ENCODE assay signal across 34 cellular contexts in the genomic region with DNA sequence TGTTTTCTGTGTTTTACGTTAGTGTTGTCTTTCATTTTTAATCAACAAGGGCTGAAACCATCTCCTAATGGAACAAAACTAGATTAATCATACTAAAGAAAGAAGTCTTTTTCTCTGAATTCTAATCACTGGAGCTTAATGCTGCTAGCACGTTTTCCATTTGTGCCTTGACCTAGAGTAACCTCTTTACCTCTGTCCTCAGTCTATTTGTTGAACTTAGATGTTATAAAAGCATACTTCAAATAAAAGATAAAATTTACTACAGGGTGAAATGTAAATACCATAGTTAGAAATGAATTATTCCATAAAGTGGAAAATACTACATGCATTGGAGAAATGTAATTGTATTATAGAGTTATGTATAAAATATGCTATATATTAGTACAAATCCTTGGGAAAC.
"Had no signal": no experiment of that assay in that cellular context is flagged by ENCODE, and none has a peak within 500 bp of the region (broad histone marks: within the 10 kb centered on the region; RNA-seq: fewer than 3 reads in every experiment).

No MANE protein-coding gene starts in this region.

- H3K4me1 ChIP-seq: adrenal gland, ascending aorta, body of pancreas, breast epithelium had no signal

- ATAC-seq: activated naive CD4-positive, alpha-beta T cell treated with anti-CD3 and anti-CD28 coated beads, Interleukin-2, amount 50 U/mL, for 72 hours; activated naive CD8-positive, alpha-beta T cell treated with anti-CD3 and anti-CD28 coated beads, Interleukin-2, amount 50 U/mL, for 24 hours; activated T-cell treated with anti-CD3 and anti-CD28 coated beads, Interleukin-2, amount 50 U/mL, for 4 hours; activated T-cell treated with anti-CD3 and anti-CD28 coated beads, Interleukin-2, amount 50 U/mL, for 72 hours; activated T-helper 17 cell treated with anti-CD3 and anti-CD28 coated beads, Interleukin-2, amount 50 U/mL, for 72 hours; body of pancreas had no signal

- DNase-seq: activated effector memory CD4-positive, alpha-beta T cell treated with anti-CD3 and anti-CD28 coated beads, Interleukin-2, amount 50 U/mL, for 16 hours; activated effector memory CD4-positive, alpha-beta T cell treated with Interleukin-2 at 50 U/mL for 16 hours; activated gamma-delta T cell; activated gamma-delta T cell treated with Interleukin-2 at 50 U/mL for 16 hours; activated naive CD4-positive, alpha-beta T cell; activated naive CD4-positive, alpha-beta T cell treated with anti-CD3 and anti-CD28 coated beads for 36 hours; activated naive CD4-positive, alpha-beta T cell treated with anti-CD3 and anti-CD28 coated beads, Interleukin-2, amount 10 ng/mL, durations not matched to agents 7 days and 5 days; activated naive CD4-positive, alpha-beta T cell treated with anti-CD3 and anti-CD28 coated beads, Interleukin-2, amount 50 U/mL, for 16 hours; activated naive CD4-positive, alpha-beta T cell treated with Interleukin-2 at 50 U/mL for 16 hours; activated naive CD8-positive, alpha-beta T cell treated with anti-CD3 and anti-CD28 coated beads for 36 hours; activated naive CD8-positive, alpha-beta T cell treated with anti-CD3 and anti-CD28 coated beads, Interleukin-2, amount 10 ng/mL, durations not matched to agents 7 days and 5 days; activated naive CD8-positive, alpha-beta T cell treated with anti-CD3 and anti-CD28 coated beads, Interleukin-2, amount 50 U/mL, for 24 hours; activated T-cell treated with anti-CD3 and anti-CD28 coated beads, Interleukin-2, amount 50 U/mL, for 1 hour; activated T-cell treated with anti-CD3 and anti-CD28 coated beads, Interleukin-2, amount 50 U/mL, for 24 hours; activated T-cell treated with anti-CD3 and anti-CD28 coated beads, Interleukin-2, amount 50 U/mL, for 4 hours; activated T-cell treated with anti-CD3 and anti-CD28 coated beads, Interleukin-2, amount 50 U/mL, for 48 hours; activated T-cell treated with anti-CD3 and anti-CD28 coated beads, Interleukin-2, amount 50 U/mL, for 72 hours; adrenal gland; amniotic stem cell; amygdala; anterior cingulate cortex; aorta; body of pancreas; brain microvascular endothelial cell; caudate nucleus; central memory CD4-positive, alpha-beta T cell; cerebellar nuclear complex had no signal

- FAIRE-seq: astrocyte, bronchial epithelial cell had no signal

- H3K9me3 ChIP-seq: ascending aorta, body of pancreas had no signal

- H3K36me3 ChIP-seq: adrenal gland, ascending aorta, brain microvascular endothelial cell, breast epithelium, cardiac muscle cell had no signal

- H3K27ac ChIP-seq: adrenal gland, ascending aorta, body of pancreas, brain microvascular endothelial cell, breast epithelium, cardiac muscle cell had no signal

- H3K4me3 ChIP-seq: adrenal gland, ascending aorta, body of pancreas, breast epithelium, cardiac muscle cell had no signal

- H3K27me3 ChIP-seq: adrenal gland, ascending aorta, body of pancreas, brain microvascular endothelial cell, breast epithelium, cardiac muscle cell had no signal
